In genomic region chr11:117171648-117172051, GRCh38 we compare ENCODE assay signal across 1 cellular context.
TF ChIP-seq lines count a peak whose summit lies in the region.

No MANE protein-coding gene starts in this region.

TF ChIP-seq in K562, 482 proteins besides CTCF, POLR2A, EP300 and RAD21 (continued from another document):
- TF ChIP-seq UBTF (IDR thresholded peaks at IDR 0.05; ENCODE audit: borderline replicate concordance in 1 of 2, low read depth in 2 of 2, low read length in 2 of 2) (0 out of 4 replicates have a peak, but pooled peaks have one; percentile 28 to 39), FOXA1 (IDR thresholded peaks at IDR 0.05; ENCODE audit: borderline replicate concordance) (no peak), ZFX (CRISPR knock-in tag; IDR thresholded peaks at IDR 0.05) (no peak), BRF1 (IDR thresholded peaks at IDR 0.05; ENCODE audit: borderline replicate concordance, extremely low read depth, insufficient read length) (no peak), ZC3H4 (CRISPR knock-in tag; IDR thresholded peaks at IDR 0.05; ENCODE audit: borderline replicate concordance) (no peak), TFE3 (CRISPR knock-in tag; IDR thresholded peaks at IDR 0.05) (no peak), KDM1A (IDR thresholded peaks at IDR 0.05) (peak; percentile 20 to 44; a peak in 2 of 4 replicates), ZNF41 (CRISPR knock-in tag; conservative IDR thresholded peaks at IDR 0.05) (no peak), ZNF253 (CRISPR knock-in tag; conservative IDR thresholded peaks at IDR 0.05) (no peak), ERF (CRISPR knock-in tag; IDR thresholded peaks at IDR 0.05) (no peak), GATA2 (CRISPR knock-in tag; IDR thresholded peaks at IDR 0.05) (no peak), TRIM25 (IDR thresholded peaks at IDR 0.05; ENCODE audit: borderline replicate concordance) (no peak), L3MBTL2 (IDR thresholded peaks at IDR 0.05) (peak; percentile 14; the same call in 1 of the 2 replicates), E2F5 (CRISPR knock-in tag; IDR thresholded peaks at IDR 0.05) (no peak)
TF ChIP-seq in K562: peak in this region for 44.
